Comparison of ENCODE assay signal across 1 cellular context in genomic region chr3:36756272-36756671, GRCh38.
TF ChIP-seq lines count a peak whose summit lies in the region.

No MANE protein-coding gene starts in this region.

TF ChIP-seq in H1, 55 proteins besides CTCF, POLR2A, EP300 and RAD21:
- TF ChIP-seq SP4 (IDR thresholded peaks at IDR 0.05; ENCODE audit: low read length) (no peak), TAF7 (optimal IDR thresholded peaks at IDR 0.05; ENCODE audit: borderline replicate concordance, low read depth, low read length) (no peak), USF2 (IDR thresholded peaks at IDR 0.05; ENCODE audit: low read length) (no peak)
